20 cellular contexts compared by ENCODE assay signal in the genomic region with DNA sequence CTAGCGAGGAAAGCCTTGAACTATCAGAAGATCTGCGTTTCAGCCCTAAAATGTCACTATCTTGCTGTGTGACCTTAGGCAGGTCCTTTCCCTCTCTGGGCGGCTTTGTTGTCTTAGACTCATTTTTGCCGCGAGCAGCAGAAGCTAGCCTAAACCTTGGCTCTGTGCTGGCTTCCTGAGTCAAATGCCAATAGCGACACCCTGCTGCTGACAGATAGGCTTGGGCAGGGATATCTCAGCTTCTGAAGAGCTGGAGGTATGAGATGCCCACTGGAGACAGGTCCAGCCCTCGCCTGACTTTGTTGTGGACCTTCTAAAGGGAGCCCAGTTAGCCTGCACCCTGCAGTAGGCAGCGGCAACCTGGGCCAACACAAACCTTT. TPM values are rescaled to one million over a fixed set of nuclear protein-coding genes. Genes with fewer than 3 reads are reported as not detected.
DNase-seq lines count a peak whose midpoint lies in the region; ATAC-seq and TF ChIP-seq lines count a peak whose summit lies in the region.
"Had no signal": no experiment of that assay in that cellular context is flagged by ENCODE, and none has a peak within 500 bp of the region (broad histone marks: within the 10 kb centered on the region; RNA-seq: fewer than 3 reads in every experiment).

No MANE protein-coding gene starts in this region.

- no CpG with 5 or more reads among the region's 8 CpGs for WGBS in gastroesophageal sphincter (ENCODE audit: low coverage in 1 of 2), 2 donors
- 73 to 77% methylated on average over 4 to 8 of the region's 8 CpGs for WGBS in transverse colon (ENCODE audit: low coverage in 1 of 2), 2 donors

- no peaks in the 10 kb centered on the region for H3K36me3 Mint-ChIP-seq in nephron progenitor cell (ENCODE audit: low read depth)
- H3K36me3 Mint-ChIP-seq: activated naive CD8-positive, alpha-beta T cell; natural killer cell treated with Interleukin-12 subunit alpha and Interleukin-12 subunit beta and Interleukin-15 and Interleukin-18, amount 100 ng/mL, for 72 hours; T-cell had no signal

- H3K27me3 Mint-ChIP-seq in nephron progenitor cell (ENCODE audit: low read depth, poor library complexity): peaks cover 92% of the 10 kb centered on the region

- H3K4me1 Mint-ChIP-seq in nephron progenitor cell: no peaks in the 10 kb centered on the region
- H3K4me1 Mint-ChIP-seq: T-cell had no signal

- H3K27me3 ChIP-seq in ascending aorta (no peaks in the 10 kb centered on the region), gastroesophageal sphincter (peaks cover 28% of the 10 kb centered on the region), transverse colon (peaks cover 32% of the 10 kb centered on the region)

- intact Hi-C loops in ascending aorta (cut with DNase I) (loop anchor here (2.0 kb wide), 1 partner anchor 92 kb away; no protein-coding TSS in a partner anchor), transverse colon (cut with DNase I; ENCODE audit: low total_unique reads) (loop anchor here (2.0 to 10.0 kb wide), 2 partner anchors 38 to 200 kb away; no protein-coding TSS in a partner anchor)

- H3K27ac ChIP-seq in ascending aorta (peak overlapping the region; percentile 89 to 91), gastroesophageal sphincter (peak overlapping the region in 3 of 4 donors; percentile 81 to 86 (median 83)), transverse colon (peak overlapping the region; percentile 51 to 90 (median 78))
- H3K27ac ChIP-seq: cardiac muscle cell had no signal

- no peaks in the 10 kb centered on the region for H3K9me3 ChIP-seq in ascending aorta
- no peaks in the 10 kb centered on the region for H3K9me3 ChIP-seq in gastroesophageal sphincter
- no peaks in the 10 kb centered on the region for H3K9me3 ChIP-seq in transverse colon

- H3K4me1 ChIP-seq in ascending aorta: peaks cover 9 to 32% of the 10 kb centered on the region in 2 donors
- peaks cover 0 to 69% (median 2%) of the 10 kb centered on the region in 3 donors for H3K4me1 ChIP-seq in gastroesophageal sphincter
- peaks cover 0 to 9% (median 0%) of the 10 kb centered on the region in 4 donors for H3K4me1 ChIP-seq in transverse colon

- TF ChIP-seq EP300 in gastroesophageal sphincter (IDR thresholded peaks at IDR 0.05) (no peak), transverse colon (IDR thresholded peaks at IDR 0.05; ENCODE audit: low read depth) (no peak)

- H3K9me3 Mint-ChIP-seq in nephron progenitor cell: peaks cover 12% of the 10 kb centered on the region
- H3K9me3 Mint-ChIP-seq: activated T-cell treated with anti-CD3 and anti-CD28 coated beads, Interleukin-2, amount 50 U/mL, for 4 hours had no signal

- no peak for DNase-seq in ascending aorta (ENCODE audit: low spot score in 2 of 2)
- no peak for DNase-seq in nephron progenitor cell
- no peak for DNase-seq in transverse colon
- no peak for DNase-seq in RKO (ENCODE audit: low spot score)
- no peak for DNase-seq in AG08395 (ENCODE audit: low spot score)
- DNase-seq: activated T-cell treated with anti-CD3 and anti-CD28 coated beads, Interleukin-2, amount 50 U/mL, for 4 hours; COR-L47; Kasumi-1; mesenchymal stem cell; NCI-H1092; NCI-H2029 treated with DMSO at 0.1 percent for 48 hours; NCI-H510A; stimulated activated naive CD4-positive, alpha-beta T cell treated with Interleukin-2 at 50 U/mL for 16 hours; T-cell had no signal

- H3K4me3 ChIP-seq in ascending aorta: peak overlapping the region; percentile 71 to 74
- peak overlapping the region in 1 of 2 donors; percentile 66 for H3K4me3 ChIP-seq in gastroesophageal sphincter
- H3K4me3 ChIP-seq in transverse colon: peak overlapping the region in 3 of 4 donors; percentile 38 to 50 (median 45)

- no peak overlapping the region for H3K27ac Mint-ChIP-seq in nephron progenitor cell
- H3K27ac Mint-ChIP-seq: activated naive CD8-positive, alpha-beta T cell; natural killer cell treated with Interleukin-12 subunit alpha and Interleukin-12 subunit beta and Interleukin-15 and Interleukin-18, amount 100 ng/mL, for 72 hours; T-cell had no signal

- TF ChIP-seq POLR2A in gastroesophageal sphincter (IDR thresholded peaks at IDR 0.05) (no peak), transverse colon (IDR thresholded peaks at IDR 0.05) (no peak)

- in situ Hi-C loops in transverse colon (cut with MboI; ENCODE audit: low pct_ligation_motif_present in 1 of 4, low pct_unique_long_range_greater_than_20kb in 1 of 4, low sequenced_read_pairs in 3 of 4): no loop called here

- ATAC-seq in gastroesophageal sphincter: no peak
- no peak for ATAC-seq in HG03095 (IDR thresholded peaks at IDR 0.05; ENCODE audit: unreplicated experiment)
- ATAC-seq: activated T-cell treated with anti-CD3 and anti-CD28 coated beads, Interleukin-2, amount 50 U/mL, for 4 hours; natural killer cell treated with Interleukin-12 subunit alpha and Interleukin-12 subunit beta and Interleukin-15 and Interleukin-18, amount 100 ng/mL, for 72 hours; T-cell had no signal

- TF ChIP-seq CTCF in ascending aorta (IDR thresholded peaks at IDR 0.05) (no peak), gastroesophageal sphincter (IDR thresholded peaks at IDR 0.05) (no peak), nephron progenitor cell (IDR thresholded peaks at IDR 0.05) (no peak), transverse colon (IDR thresholded peaks at IDR 0.05) (no peak)

- H3K36me3 ChIP-seq in ascending aorta (peaks cover 0 to 6% of the 10 kb centered on the region in 2 donors), gastroesophageal sphincter (no peaks in the 10 kb centered on the region), transverse colon (no peaks in the 10 kb centered on the region)
- H3K36me3 ChIP-seq: cardiac muscle cell had no signal

- H3K4me3 Mint-ChIP-seq in nephron progenitor cell: peak overlapping the region; percentile 72
- H3K4me3 Mint-ChIP-seq: activated naive CD8-positive, alpha-beta T cell; activated T-cell treated with anti-CD3 and anti-CD28 coated beads, Interleukin-2, amount 50 U/mL, for 4 hours; natural killer cell treated with Interleukin-12 subunit alpha and Interleukin-12 subunit beta and Interleukin-15 and Interleukin-18, amount 100 ng/mL, for 72 hours; T-cell had no signal

RNA-seq across cellular contexts. Expression of gene ADAMTSL3, which starts 1.3 kb away (rescaled TPM):
- total RNA-seq in ascending aorta (28.1 TPM), gastroesophageal sphincter (10 to 100 TPM; 19.4 to 35.9 (median 24.1) TPM), transverse colon (1 to 10 TPM; 4.9 to 8.8 (median 6.8) TPM)
- total RNA-seq: activated T-cell treated with anti-CD3 and anti-CD28 coated beads, Interleukin-2, amount 50 U/mL, for 4 hours; HT-29; natural killer cell treated with Interleukin-12 subunit alpha and Interleukin-12 subunit beta and Interleukin-15 and Interleukin-18, amount 100 ng/mL, for 72 hours had no signal
